ENCODE assay signal across 21 cellular contexts in the genomic region with DNA sequence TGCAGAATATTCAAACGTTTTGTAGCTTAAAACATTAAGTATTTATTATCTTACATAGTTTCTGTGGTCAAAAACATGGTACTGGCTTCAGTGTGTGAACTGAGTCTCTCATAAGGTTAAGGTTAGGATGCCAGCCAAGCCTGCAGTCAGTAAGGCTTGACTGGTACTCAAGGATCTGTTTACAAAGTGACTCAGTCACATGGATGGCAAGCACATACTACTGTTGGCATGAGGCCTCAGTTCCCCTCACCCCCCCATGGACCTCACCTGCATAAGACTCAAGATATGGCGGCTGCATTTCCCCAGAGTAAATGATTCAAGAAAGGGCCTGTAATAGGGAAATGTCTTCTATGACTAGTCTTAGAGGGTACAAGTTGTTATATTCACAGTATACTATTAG.
"Had no signal": no experiment of that assay in that cellular context is flagged by ENCODE, and none has a peak within 500 bp of the region (broad histone marks: within the 10 kb centered on the region; RNA-seq: fewer than 3 reads in every experiment).

No MANE protein-coding gene starts in this region.

- H3K27me3 Mint-ChIP-seq: activated B cell treated with CpG ODN at 0.5 μM for 24 hours; activated CD8-positive, alpha-beta T cell treated with anti-CD3 and anti-CD28 coated beads for 36 hours; activated naive CD8-positive, alpha-beta T cell treated with anti-CD3 and anti-CD28 coated beads, Interleukin-2, amount 50 U/mL, for 24 hours; activated T-cell treated with anti-CD3 and anti-CD28 coated beads, Interleukin-2, amount 50 U/mL, for 24 hours; stimulated activated memory B cell treated with anti-CD40 and anti-IgM and Interleukin-4, amounts not matched to agents 10 μg/mL and 1 μg/mL and 100 μg/mL, for 72 hours had no signal

- H3K4me3 ChIP-seq: breast epithelium, heart left ventricle, sigmoid colon, thoracic aorta had no signal

- H3K36me3 Mint-ChIP-seq: stimulated activated memory B cell treated with anti-CD40 and anti-IgM and Interleukin-4, amounts not matched to agents 10 μg/mL and 1 μg/mL and 100 μg/mL, for 72 hours had no signal

- H3K4me3 Mint-ChIP-seq: activated B cell treated with CpG ODN at 0.5 μM for 24 hours; activated CD8-positive, alpha-beta T cell treated with anti-CD3 and anti-CD28 coated beads for 36 hours; activated naive CD4-positive, alpha-beta T cell treated with anti-CD3 and anti-CD28 coated beads for 36 hours; activated naive CD8-positive, alpha-beta T cell treated with anti-CD3 and anti-CD28 coated beads, Interleukin-2, amount 50 U/mL, for 24 hours; activated T-cell treated with anti-CD3 and anti-CD28 coated beads, Interleukin-2, amount 50 U/mL, for 24 hours; natural killer cell; stimulated activated memory B cell treated with anti-CD40 and anti-IgM and Interleukin-4, amounts not matched to agents 10 μg/mL and 1 μg/mL and 100 μg/mL, for 72 hours; T-helper 2 cell treated with Interferon-gamma antibody and Interleukin-4, amounts not matched to agents 5 μg/mL and 100 μg/mL, for 36 hours had no signal

- H3K4me1 Mint-ChIP-seq: activated B cell treated with CpG ODN at 0.5 μM for 24 hours; activated naive CD8-positive, alpha-beta T cell treated with anti-CD3 and anti-CD28 coated beads, Interleukin-2, amount 50 U/mL, for 24 hours; natural killer cell; stimulated activated memory B cell treated with anti-CD40 and anti-IgM and Interleukin-4, amounts not matched to agents 10 μg/mL and 1 μg/mL and 100 μg/mL, for 72 hours had no signal

- H3K27me3 ChIP-seq: breast epithelium, heart left ventricle, sigmoid colon had no signal

- DNase-seq: activated B cell treated with CpG ODN at 0.5 μM for 24 hours; activated CD4-positive, alpha-beta T cell treated with anti-CD3 and anti-CD28 coated beads for 48 hours; activated CD8-positive, alpha-beta T cell treated with anti-CD3 and anti-CD28 coated beads for 36 hours; activated naive CD4-positive, alpha-beta T cell treated with anti-CD3 and anti-CD28 coated beads for 36 hours; activated naive CD8-positive, alpha-beta T cell treated with anti-CD3 and anti-CD28 coated beads, Interleukin-2, amount 50 U/mL, for 24 hours; activated T-cell treated with anti-CD3 and anti-CD28 coated beads, Interleukin-2, amount 50 U/mL, for 24 hours; aorta; cerebellar nuclear complex; cortex of kidney; heart left ventricle; kidney; left ventricle myocardium superior; natural killer cell; sigmoid colon; stimulated activated CD4-positive, alpha-beta T cell treated with anti-CD3 and anti-CD28 coated beads, Interleukin-4, amount 100 ng/mL, for 24 hours had no signal

- FAIRE-seq: endometrium, frontal cortex, kidney had no signal

- H3K9me3 Mint-ChIP-seq: stimulated activated memory B cell treated with anti-CD40 and anti-IgM and Interleukin-4, amounts not matched to agents 10 μg/mL and 1 μg/mL and 100 μg/mL, for 72 hours had no signal

- H3K36me3 ChIP-seq: breast epithelium, heart left ventricle, sigmoid colon, thoracic aorta had no signal

- ATAC-seq: activated CD8-positive, alpha-beta T cell treated with anti-CD3 and anti-CD28 coated beads for 36 hours; activated naive CD8-positive, alpha-beta T cell treated with anti-CD3 and anti-CD28 coated beads, Interleukin-2, amount 50 U/mL, for 24 hours; heart left ventricle; left ventricle myocardium superior; natural killer cell; stimulated activated memory B cell treated with anti-CD40 and anti-IgM and Interleukin-4, amounts not matched to agents 10 μg/mL and 1 μg/mL and 100 μg/mL, for 72 hours had no signal

- H3K9me3 ChIP-seq: breast epithelium, heart left ventricle, sigmoid colon, thoracic aorta had no signal

- H3K27ac ChIP-seq: breast epithelium, heart left ventricle, sigmoid colon, thoracic aorta had no signal

- H3K27ac Mint-ChIP-seq: activated B cell treated with CpG ODN at 0.5 μM for 24 hours; activated CD8-positive, alpha-beta T cell treated with anti-CD3 and anti-CD28 coated beads for 36 hours; activated naive CD4-positive, alpha-beta T cell treated with anti-CD3 and anti-CD28 coated beads for 36 hours; activated naive CD8-positive, alpha-beta T cell treated with anti-CD3 and anti-CD28 coated beads, Interleukin-2, amount 50 U/mL, for 24 hours; activated T-cell treated with anti-CD3 and anti-CD28 coated beads, Interleukin-2, amount 50 U/mL, for 24 hours; natural killer cell; stimulated activated memory B cell treated with anti-CD40 and anti-IgM and Interleukin-4, amounts not matched to agents 10 μg/mL and 1 μg/mL and 100 μg/mL, for 72 hours; T-helper 2 cell treated with Interferon-gamma antibody and Interleukin-4, amounts not matched to agents 5 μg/mL and 100 μg/mL, for 36 hours had no signal

- H3K4me1 ChIP-seq: breast epithelium, heart left ventricle, sigmoid colon had no signal
